In genomic region chr6:11766589-11767450, GRCh38 we compare ENCODE assay signal across 1 cellular context.
A peak's percentile ranks its signal among the peaks of the same experiment; 100 is the strongest.
TF ChIP-seq lines count a peak whose summit lies in the region.

No MANE protein-coding gene starts in this region.

TF ChIP-seq in A549, 52 proteins besides CTCF, POLR2A, EP300 and RAD21 (continued from another document):
- TF ChIP-seq USF2 (IDR thresholded peaks at IDR 0.05) (no peak), JUN (IDR thresholded peaks at IDR 0.05) (peak in 1 of 2 experiments; percentile 69; a peak in 1 of 5 replicates), HOXB13 (CRISPR knock-in tag; IDR thresholded peaks at IDR 0.05; ENCODE audit: low read depth) (no peak)
TF ChIP-seq in A549: peak in this region for 11.
